Comparison of ENCODE assay signal across 29 cellular contexts in genomic region chr13:109979186-109979585, GRCh38.
DNase-seq lines count a peak whose midpoint lies in the region; ATAC-seq and TF ChIP-seq lines count a peak whose summit lies in the region.
"Had no signal": no experiment of that assay in that cellular context is flagged by ENCODE, and none has a peak within 500 bp of the region (broad histone marks: within the 10 kb centered on the region; RNA-seq: fewer than 3 reads in every experiment).

No MANE protein-coding gene starts in this region.

- H2AFZ ChIP-seq in PC-3 (ENCODE audit: low read length), result no peak overlapping the region

- no peak overlapping the region for H4K5ac ChIP-seq in mesendoderm (ENCODE audit: low read length)

- CTCF ChIA-PET in PC-3 (lab: Charles Lee), result no interaction called here

- H2BK120ac ChIP-seq in mesendoderm (ENCODE audit: low read depth, low read length), result no peak overlapping the region

- intact Hi-C loops in PC-3 (cut with micrococcal nuclease) (no loop called here), aorta (cut with DNase I) (no loop called here)

- H3K23ac ChIP-seq in mesendoderm (ENCODE audit: low read length), result no peak overlapping the region

- no peaks in the 10 kb centered on the region for H3K27me3 ChIP-seq in PC-3 (ENCODE audit: low read length)
- H3K27me3 ChIP-seq in endodermal cell (ENCODE audit: control insufficient read depth, insufficient read depth, low read length, poor library complexity, severe bottlenecking), result no peaks in the 10 kb centered on the region
- no peaks in the 10 kb centered on the region for H3K27me3 ChIP-seq in mesendoderm (ENCODE audit: insufficient read depth, low read length, poor library complexity)
- H3K27me3 ChIP-seq in aorta (ENCODE audit: control insufficient read depth in 1 of 2, insufficient read depth in 2 of 2, low read length in 1 of 2), result no peaks in the 10 kb centered on the region
- H3K27me3 ChIP-seq: BLaER1 treated with 17β-estradiol and CSF1 and Interleukin-3, amounts not matched to agents 10 nM and 100 nM; right atrium auricular region had no signal

- H3K18ac ChIP-seq in mesendoderm (ENCODE audit: low read length), result no peak overlapping the region

- 82 to 85% methylated on average over 3 to 6 of the region's 6 CpGs for WGBS in endodermal cell (ENCODE audit: insufficient coverage in 1 of 2, insufficient read length in 1 of 2), 2 experiments
- no CpG with 5 or more reads among the region's 6 CpGs for WGBS in mesendoderm (ENCODE audit: extremely low coverage, insufficient coverage, low lambda C conversion rate)
- WGBS in aorta, 2 donors, result 91 to 93% methylated on average over 6 of the region's 6 CpGs

- H3K27ac ChIP-seq in PC-3 (ENCODE audit: low read length) (no peak overlapping the region), endodermal cell (ENCODE audit: low read depth, low read length) (no peak overlapping the region), mesendoderm (ENCODE audit: low read depth, low read length) (no peak overlapping the region), aorta (ENCODE audit: low read depth in 1 of 2, low read length in 2 of 2) (no peak overlapping the region)
- H3K27ac ChIP-seq: 22Rv1; BLaER1 treated with 17β-estradiol and CSF1 and Interleukin-3, amounts not matched to agents 10 nM and 100 nM; right atrium auricular region; thoracic aorta had no signal

- no peaks in the 10 kb centered on the region for H3K36me3 Mint-ChIP-seq in endodermal cell (ENCODE audit: low read depth)
- H3K36me3 Mint-ChIP-seq: activated naive CD4-positive, alpha-beta T cell treated with anti-CD3 and anti-CD28 coated beads, Interleukin-2, amount 10 ng/mL, durations not matched to agents 7 days and 5 days; mesothelial cell of epicardium had no signal

- H3K4me2 ChIP-seq in PC-3 (ENCODE audit: low read length) (no peak overlapping the region), mesendoderm (ENCODE audit: low read length) (no peak overlapping the region)
- H3K4me2 ChIP-seq: BLaER1 treated with 17β-estradiol and CSF1 and Interleukin-3, amounts not matched to agents 10 nM and 100 nM had no signal

- no peaks in the 10 kb centered on the region for H3K9me3 ChIP-seq in PC-3 (ENCODE audit: low read length)
- H3K9me3 ChIP-seq in endodermal cell (ENCODE audit: control insufficient read depth, low read length), result no peaks in the 10 kb centered on the region
- no peaks in the 10 kb centered on the region for H3K9me3 ChIP-seq in aorta (ENCODE audit: control insufficient read depth, low read length)
- H3K9me3 ChIP-seq: BLaER1 treated with 17β-estradiol and CSF1 and Interleukin-3, amounts not matched to agents 10 nM and 100 nM; right atrium auricular region; thoracic aorta had no signal

- POLR2A ChIA-PET in PC-3 (lab: Charles Lee; ENCODE audit: unreplicated experiment), result no interaction called here

- no peak overlapping the region for H3K4ac ChIP-seq in mesendoderm (ENCODE audit: low read depth, low read length)

- H3K36me3 ChIP-seq in PC-3 (ENCODE audit: low read depth, low read length) (no peaks in the 10 kb centered on the region), endodermal cell (ENCODE audit: control insufficient read depth, insufficient read depth, low read length) (no peaks in the 10 kb centered on the region), mesendoderm (ENCODE audit: control insufficient read depth, insufficient read depth, low read length) (no peaks in the 10 kb centered on the region), aorta (ENCODE audit: control insufficient read depth in 1 of 2, insufficient read depth in 2 of 2, low read length in 1 of 2) (no peaks in the 10 kb centered on the region)
- H3K36me3 ChIP-seq: BLaER1 treated with 17β-estradiol and CSF1 and Interleukin-3, amounts not matched to agents 10 nM and 100 nM; right atrium auricular region; thoracic aorta had no signal

- H3F3A ChIP-seq in PC-3 (ENCODE audit: low read length, unreplicated experiment), result no peaks in the 10 kb centered on the region

- H4K20me1 ChIP-seq in PC-3 (ENCODE audit: low read length), result no peaks in the 10 kb centered on the region
- H4K20me1 ChIP-seq: BLaER1 treated with 17β-estradiol and CSF1 and Interleukin-3, amounts not matched to agents 10 nM and 100 nM had no signal

- BruUV-seq in PC-3 (replicated peaks; lab: Mats Ljungman, UMichigan), result no TSS peak

- H3K27me3 Mint-ChIP-seq in endodermal cell (ENCODE audit: insufficient read depth), result no peaks in the 10 kb centered on the region
- H3K27me3 Mint-ChIP-seq: stimulated activated naive CD8-positive, alpha-beta T cell treated with anti-CD3 and anti-CD28 coated beads, Interleukin-15, Interleukin-2, amounts not matched to agents 100 ng/mL and 50 ng/mL, for 24 hours had no signal

- no peak overlapping the region for H2AK5ac ChIP-seq in mesendoderm (ENCODE audit: low read length)

- H3K4me1 Mint-ChIP-seq in endodermal cell, result peaks cover 7% of the 10 kb centered on the region
- H3K4me1 Mint-ChIP-seq: activated naive CD4-positive, alpha-beta T cell treated with anti-CD3 and anti-CD28 coated beads, Interleukin-2, amount 10 ng/mL, durations not matched to agents 7 days and 5 days had no signal

- H3K79me1 ChIP-seq in mesendoderm (ENCODE audit: low read length), result no peaks in the 10 kb centered on the region

- H3K9ac ChIP-seq in PC-3 (ENCODE audit: low read length), result no peak overlapping the region
- H3K9ac ChIP-seq in endodermal cell (ENCODE audit: extremely low read depth, low read length, poor library complexity, severe bottlenecking), result no peak overlapping the region
- no peak overlapping the region for H3K9ac ChIP-seq in mesendoderm (ENCODE audit: low read length)
- H3K9ac ChIP-seq: BLaER1 treated with 17β-estradiol and CSF1 and Interleukin-3, amounts not matched to agents 10 nM and 100 nM had no signal

- H3K4me1 ChIP-seq in PC-3 (ENCODE audit: insufficient read depth, low read length) (peaks cover 5% of the 10 kb centered on the region; the same call in 1 of the 2 replicates), endodermal cell (ENCODE audit: control insufficient read depth, insufficient read depth, low read length) (no peaks in the 10 kb centered on the region), mesendoderm (ENCODE audit: control insufficient read depth, low read depth, low read length) (no peaks in the 10 kb centered on the region), aorta (ENCODE audit: control insufficient read depth in 1 of 2, insufficient read depth in 2 of 2, low read length in 2 of 2) (no peaks in the 10 kb centered on the region)

- H3K9me3 Mint-ChIP-seq in endodermal cell, result no peaks in the 10 kb centered on the region
- H3K9me3 Mint-ChIP-seq: activated CD8-positive, alpha-beta T cell treated with anti-CD3 and anti-CD28 coated beads for 36 hours; activated naive CD4-positive, alpha-beta T cell treated with anti-CD3 and anti-CD28 coated beads, Interleukin-2, amount 10 ng/mL, durations not matched to agents 7 days and 5 days; mesothelial cell of epicardium; stimulated activated naive CD8-positive, alpha-beta T cell treated with anti-CD3 and anti-CD28 coated beads, Interleukin-15, Interleukin-2, amounts not matched to agents 100 ng/mL and 50 ng/mL, for 24 hours had no signal

- no peak overlapping the region for H3K4me3 Mint-ChIP-seq in endodermal cell
- H3K4me3 Mint-ChIP-seq: activated CD8-positive, alpha-beta T cell treated with anti-CD3 and anti-CD28 coated beads for 36 hours; activated naive CD4-positive, alpha-beta T cell treated with anti-CD3 and anti-CD28 coated beads, Interleukin-2, amount 10 ng/mL, durations not matched to agents 7 days and 5 days; mesothelial cell of epicardium; stimulated activated naive CD8-positive, alpha-beta T cell treated with anti-CD3 and anti-CD28 coated beads, Interleukin-15, Interleukin-2, amounts not matched to agents 100 ng/mL and 50 ng/mL, for 24 hours had no signal

- DNase-seq in NCI-H1417 (lab: John Stamatoyannopoulos, UW) (peak in 2 of 3 experiments; percentile 35 to 48), NCI-H1417 treated with DMSO at 0.1 percent for 48 hours (lab: John Stamatoyannopoulos, UW) (no peak), PC-3 (peak; percentile 54), endodermal cell (peak; percentile 47), mesendoderm (peak; percentile 40), OCI-M2 (lab: John Stamatoyannopoulos, UW; ENCODE audit: unreplicated experiment) (no peak), aorta (no peak)
- DNase-seq: activated CD8-positive, alpha-beta memory T cell treated with anti-CD3 and anti-CD28 coated beads, Interleukin-2, amount 50 U/mL, for 48 hours; activated CD8-positive, alpha-beta T cell treated with anti-CD3 and anti-CD28 coated beads for 36 hours; activated naive CD4-positive, alpha-beta T cell treated with anti-CD3 and anti-CD28 coated beads, Interleukin-2, amount 10 ng/mL, durations not matched to agents 7 days and 5 days; amygdala; effector CD8-positive, alpha-beta T cell; erythroblast; glutamatergic neuron; Kasumi-1; left ventricle myocardium superior; NCI-H1694; NCI-H2171 treated with DMSO at 0.1 percent for 48 hours; NCI-H510A; SHP77 treated with DMSO at 0.1 percent for 48 hours; stimulated activated CD4-positive, alpha-beta T cell treated with anti-CD3 and anti-CD28 coated beads, Interleukin-1b, Interleukin-23, amount 100 ng/mL, for 48 hours had no signal

- no peak overlapping the region for H4K8ac ChIP-seq in mesendoderm (ENCODE audit: low read depth, low read length)

- H3K27ac Mint-ChIP-seq in endodermal cell, result no peak overlapping the region
- H3K27ac Mint-ChIP-seq: activated CD8-positive, alpha-beta T cell treated with anti-CD3 and anti-CD28 coated beads for 36 hours; activated naive CD4-positive, alpha-beta T cell treated with anti-CD3 and anti-CD28 coated beads, Interleukin-2, amount 10 ng/mL, durations not matched to agents 7 days and 5 days; mesothelial cell of epicardium; stimulated activated naive CD8-positive, alpha-beta T cell treated with anti-CD3 and anti-CD28 coated beads, Interleukin-15, Interleukin-2, amounts not matched to agents 100 ng/mL and 50 ng/mL, for 24 hours had no signal

- ATAC-seq in PC-3, result peak; percentile 59
- no peak for ATAC-seq in aorta (ENCODE audit: low FRiP score)
- no peak for ATAC-seq in HG03139 (IDR thresholded peaks at IDR 0.05; ENCODE audit: unreplicated experiment)
- ATAC-seq: activated CD8-positive, alpha-beta T cell treated with anti-CD3 and anti-CD28 coated beads for 36 hours; left ventricle myocardium superior; Panc1 had no signal

- H2BK5ac ChIP-seq in mesendoderm (ENCODE audit: low read length), result no peak overlapping the region

- no peak overlapping the region for H3K56ac ChIP-seq in mesendoderm (ENCODE audit: low read length)

- H3K9me2 ChIP-seq in PC-3 (replicated peaks; ENCODE audit: low read length), result no peaks in the 10 kb centered on the region

- H3K79me2 ChIP-seq in PC-3 (ENCODE audit: low read length) (no peaks in the 10 kb centered on the region), mesendoderm (ENCODE audit: control insufficient read depth, insufficient read depth, low read length) (no peaks in the 10 kb centered on the region)

- no peak overlapping the region for H3K4me3 ChIP-seq in PC-3 (ENCODE audit: low read length)
- no peak overlapping the region for H3K4me3 ChIP-seq in endodermal cell (ENCODE audit: low read length)
- no peak overlapping the region for H3K4me3 ChIP-seq in mesendoderm (ENCODE audit: low read length)
- H3K4me3 ChIP-seq in aorta (ENCODE audit: low read length in 2 of 2), result no peak overlapping the region
- H3K4me3 ChIP-seq: BLaER1 treated with 17β-estradiol and CSF1 and Interleukin-3, amounts not matched to agents 10 nM and 100 nM; right atrium auricular region; thoracic aorta had no signal

- no peak overlapping the region for H2BK15ac ChIP-seq in mesendoderm (replicated peaks; ENCODE audit: low read depth)

- no peak for TF ChIP-seq CTCF in PC-3 (conservative IDR thresholded peaks at IDR 0.05; ENCODE audit: low read depth, low read length)
- TF ChIP-seq CTCF in endodermal cell (conservative IDR thresholded peaks at IDR 0.05), result no peak

Comparison
In these comparisons a context has a peak if more than half of its experiments do, and no peak if none do; other contexts are left out.
1. DNase-seq: peak in NCI-H1417 (2 of 3), PC-3 (single experiment), endodermal cell (single experiment) and mesendoderm (single experiment); none in NCI-H1417 treated with DMSO at 0.1 percent for 48 hours (single experiment), OCI-M2 (single experiment) and aorta (0 of 2).